Comparison of ENCODE assay signal across 1 cellular context in the genomic region with DNA sequence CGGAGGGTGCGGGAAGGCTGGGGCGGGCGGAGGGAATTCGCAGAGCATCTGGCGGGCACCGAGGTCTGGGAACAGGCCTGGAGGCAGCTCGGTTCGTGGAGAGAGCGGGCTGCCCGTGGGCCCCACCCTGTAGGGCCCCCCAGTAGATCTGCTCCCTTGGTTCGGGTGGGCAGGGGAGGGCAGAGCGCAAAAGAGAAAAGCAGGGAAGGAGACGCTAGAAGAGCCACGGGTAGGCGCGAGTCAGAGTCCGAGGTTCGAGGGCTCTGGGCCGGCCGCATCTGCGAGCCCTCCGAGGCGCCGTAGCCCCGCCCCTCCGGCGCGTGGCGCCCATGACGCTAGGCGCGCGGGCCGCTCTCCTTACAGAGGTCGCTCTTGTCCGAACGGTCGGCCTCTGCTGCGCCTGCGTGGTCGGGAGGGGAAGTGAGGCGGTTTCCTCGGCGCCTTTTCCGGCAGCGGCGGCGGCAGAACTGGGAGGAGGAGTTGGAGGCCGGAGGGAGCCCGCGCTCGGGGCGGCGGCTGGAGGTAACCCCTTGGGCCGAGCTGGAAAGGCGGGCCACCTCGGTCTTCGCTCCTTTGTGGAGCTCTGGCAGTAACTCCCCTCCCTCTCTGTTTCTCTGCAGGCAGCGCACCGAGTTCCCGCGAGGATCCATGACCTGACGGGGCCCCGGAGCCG.
TF ChIP-seq lines count a peak whose summit lies in the region.

A gene (plus strand): TSS at position 447 of the 673 bp plus-strand sequence. CDS start 655 bp downstream, outside the sequence.

TF ChIP-seq in HCT116, 20 proteins besides CTCF, POLR2A, EP300 and RAD21 (continued from another document):
- TF ChIP-seq, protein P1, sequence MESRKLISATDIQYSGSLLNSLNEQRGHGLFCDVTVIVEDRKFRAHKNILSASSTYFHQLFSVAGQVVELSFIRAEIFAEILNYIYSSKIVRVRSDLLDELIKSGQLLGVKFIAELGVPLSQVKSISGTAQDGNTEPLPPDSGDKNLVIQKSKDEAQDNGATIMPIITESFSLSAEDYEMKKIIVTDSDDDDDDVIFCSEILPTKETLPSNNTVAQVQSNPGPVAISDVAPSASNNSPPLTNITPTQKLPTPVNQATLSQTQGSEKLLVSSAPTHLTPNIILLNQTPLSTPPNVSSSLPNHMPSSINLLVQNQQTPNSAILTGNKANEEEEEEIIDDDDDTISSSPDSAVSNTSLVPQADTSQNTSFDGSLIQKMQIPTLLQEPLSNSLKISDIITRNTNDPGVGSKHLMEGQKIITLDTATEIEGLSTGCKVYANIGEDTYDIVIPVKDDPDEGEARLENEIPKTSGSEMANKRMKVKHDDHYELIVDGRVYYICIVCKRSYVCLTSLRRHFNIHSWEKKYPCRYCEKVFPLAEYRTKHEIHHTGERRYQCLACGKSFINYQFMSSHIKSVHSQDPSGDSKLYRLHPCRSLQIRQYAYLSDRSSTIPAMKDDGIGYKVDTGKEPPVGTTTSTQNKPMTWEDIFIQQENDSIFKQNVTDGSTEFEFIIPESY (IDR thresholded peaks at IDR 0.05; ENCODE audit: extremely low read depth, insufficient replicate concordance, low read length) = peak; percentile 76
- peak; percentile 47; the same call in 1 of the 2 replicates for TF ChIP-seq CBX3 (IDR thresholded peaks at IDR 0.05; ENCODE audit: low read depth)
- TF ChIP-seq CEBPB (IDR thresholded peaks at IDR 0.05; ENCODE audit: low read depth) = no peak
- TF ChIP-seq, protein P2, sequence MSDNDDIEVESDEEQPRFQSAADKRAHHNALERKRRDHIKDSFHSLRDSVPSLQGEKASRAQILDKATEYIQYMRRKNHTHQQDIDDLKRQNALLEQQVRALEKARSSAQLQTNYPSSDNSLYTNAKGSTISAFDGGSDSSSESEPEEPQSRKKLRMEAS (IDR thresholded peaks at IDR 0.05) = peak; percentile 89
- TF ChIP-seq SIN3A (IDR thresholded peaks at IDR 0.05; ENCODE audit: low read depth) = peak; percentile 75
TF ChIP-seq in HCT116: peak in this region for 10.
